In the genomic region with DNA sequence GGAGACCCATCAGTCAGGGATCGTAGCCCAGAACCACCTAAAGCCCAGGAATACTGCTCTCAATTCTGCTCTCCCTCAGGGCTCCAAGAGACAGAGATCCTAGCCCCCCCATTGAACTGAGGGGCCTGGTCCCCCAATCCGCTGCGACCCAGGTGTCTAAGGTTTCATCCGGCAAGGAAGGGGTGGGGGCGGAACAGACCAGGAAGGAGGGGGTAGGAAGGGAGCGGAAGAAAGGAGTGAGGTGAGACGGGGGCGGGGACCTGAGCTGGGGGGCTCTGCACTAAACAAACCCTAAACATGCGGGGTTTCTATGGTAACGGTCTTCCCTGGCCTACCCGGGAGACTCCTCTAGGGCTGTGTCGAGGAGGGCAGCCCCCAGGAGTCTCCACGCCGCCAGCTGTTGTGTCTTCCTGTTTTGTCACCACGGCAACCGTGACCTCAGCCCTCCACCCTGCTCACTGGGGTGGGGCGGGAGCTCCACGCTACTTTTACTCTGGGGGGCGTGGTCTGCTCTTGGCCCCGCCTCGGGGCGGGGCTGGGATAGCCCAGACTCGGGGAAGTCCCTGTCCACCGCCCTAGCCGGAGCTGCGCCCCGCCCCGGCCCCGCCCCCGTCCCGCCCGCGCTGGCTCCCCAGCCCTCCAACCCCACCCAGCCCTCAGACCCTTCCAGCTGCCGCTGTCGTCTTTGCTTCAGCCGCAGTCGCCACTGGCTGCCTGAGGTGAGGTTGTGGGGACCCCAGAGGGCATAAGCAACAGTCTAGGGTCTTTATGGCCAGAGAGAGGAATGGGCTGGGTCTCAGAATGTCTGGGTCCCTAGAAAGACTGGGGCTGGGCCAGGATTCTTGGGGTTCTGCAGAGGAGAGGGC, we compare ENCODE assay signal across 8 cellular contexts. TPM values are rescaled to one million over a fixed set of nuclear protein-coding genes. Genes with fewer than 3 reads are reported as not detected.
DNase-seq lines count a peak whose midpoint lies in the region; ATAC-seq lines count a peak whose summit lies in the region.

A gene with protein sequence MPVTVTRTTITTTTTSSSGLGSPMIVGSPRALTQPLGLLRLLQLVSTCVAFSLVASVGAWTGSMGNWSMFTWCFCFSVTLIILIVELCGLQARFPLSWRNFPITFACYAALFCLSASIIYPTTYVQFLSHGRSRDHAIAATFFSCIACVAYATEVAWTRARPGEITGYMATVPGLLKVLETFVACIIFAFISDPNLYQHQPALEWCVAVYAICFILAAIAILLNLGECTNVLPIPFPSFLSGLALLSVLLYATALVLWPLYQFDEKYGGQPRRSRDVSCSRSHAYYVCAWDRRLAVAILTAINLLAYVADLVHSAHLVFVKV (plus strand): TSS at position 659 of the 866 bp plus-strand sequence. CDS start 5,647 bp downstream, outside the sequence.

- no peaks in the 10 kb centered on the region for H3K9me3 Mint-ChIP-seq in activated naive CD8-positive, alpha-beta T cell treated with anti-CD3 and anti-CD28 coated beads for 36 hours

- no peaks in the 10 kb centered on the region; the same call in 1 of the 2 replicates for H3K27me3 ChIP-seq in HUES48 (ENCODE audit: control insufficient read depth, insufficient read depth, low read length)

- 0 out of 2 replicates have a peak, but pooled peaks cover 4% of the 10 kb centered on the region for H3K36me3 ChIP-seq in HUES48 (ENCODE audit: control insufficient read depth, insufficient read depth, low read length)

- H3K9me3 ChIP-seq in HUES48 (ENCODE audit: control insufficient read depth, insufficient read depth, low read length) = no peaks in the 10 kb centered on the region

- H3K9ac ChIP-seq in HUES48 (ENCODE audit: low read depth, low read length) = peak within 1 kb of the TSS; percentile 90

- H3K4me3 Mint-ChIP-seq in activated naive CD8-positive, alpha-beta T cell treated with anti-CD3 and anti-CD28 coated beads for 36 hours = peak within 1 kb of the TSS; percentile 94

- H3K4me1 Mint-ChIP-seq in activated naive CD8-positive, alpha-beta T cell treated with anti-CD3 and anti-CD28 coated beads for 36 hours = peaks cover 37% of the 10 kb centered on the region

- H3K27ac ChIP-seq in HUES48 (ENCODE audit: low read depth, low read length) = peak within 1 kb of the TSS; percentile 97
- H3K27ac ChIP-seq in substantia nigra (ENCODE audit: low read depth, low read length, poor library complexity, severe bottlenecking) = peak within 1 kb of the TSS; percentile 96

- no peaks in the 10 kb centered on the region for H3K27me3 Mint-ChIP-seq in activated naive CD8-positive, alpha-beta T cell treated with anti-CD3 and anti-CD28 coated beads for 36 hours

- peak within 1 kb of the TSS; percentile 71 for H3K4me3 ChIP-seq in HUES48 (ENCODE audit: low read depth, low read length)

- DNase-seq in D341Med (ENCODE audit: low spot score) (peak; percentile 88), SW 1271 (lab: John Stamatoyannopoulos, UW) (peak; percentile 93 to 96), glomerular visceral epithelial cell (ENCODE audit: extremely low spot score) (peak; percentile 100), nucleus accumbens (lab: John Stamatoyannopoulos, UW) (peak; percentile 70 to 99 (median 96)), substantia nigra (lab: John Stamatoyannopoulos, UW) (peak; percentile 62 to 99 (median 95))
- peak; percentile 98 for DNase-seq in activated naive CD8-positive, alpha-beta T cell treated with anti-CD3 and anti-CD28 coated beads for 36 hours

- H3K36me3 Mint-ChIP-seq in activated naive CD8-positive, alpha-beta T cell treated with anti-CD3 and anti-CD28 coated beads for 36 hours = peaks cover 6% of the 10 kb centered on the region

- peak within 1 kb of the TSS; percentile 91 for H3K27ac Mint-ChIP-seq in activated naive CD8-positive, alpha-beta T cell treated with anti-CD3 and anti-CD28 coated beads for 36 hours

- peaks cover 6% of the 10 kb centered on the region for H3K4me1 ChIP-seq in HUES48 (ENCODE audit: control insufficient read depth, insufficient read depth, low read length)

- ATAC-seq in GM21423 (IDR thresholded peaks at IDR 0.05; ENCODE audit: unreplicated experiment) = peak; percentile 79

RNA-seq across cellular contexts. Expression of the gene that starts here (rescaled TPM):
- 10 to 100 TPM; 30.9 to 32.1 TPM for total RNA-seq in activated naive CD8-positive, alpha-beta T cell treated with anti-CD3 and anti-CD28 coated beads for 36 hours

Comparison
In these comparisons a context has a peak if more than half of its experiments do, and no peak if none do; other contexts are left out.
1. Peak in every context shown above with its lines: DNase-seq, ATAC-seq, H3K4me3 ChIP-seq and H3K27ac ChIP-seq.